27 cellular contexts compared by ENCODE assay signal in the genomic region with DNA sequence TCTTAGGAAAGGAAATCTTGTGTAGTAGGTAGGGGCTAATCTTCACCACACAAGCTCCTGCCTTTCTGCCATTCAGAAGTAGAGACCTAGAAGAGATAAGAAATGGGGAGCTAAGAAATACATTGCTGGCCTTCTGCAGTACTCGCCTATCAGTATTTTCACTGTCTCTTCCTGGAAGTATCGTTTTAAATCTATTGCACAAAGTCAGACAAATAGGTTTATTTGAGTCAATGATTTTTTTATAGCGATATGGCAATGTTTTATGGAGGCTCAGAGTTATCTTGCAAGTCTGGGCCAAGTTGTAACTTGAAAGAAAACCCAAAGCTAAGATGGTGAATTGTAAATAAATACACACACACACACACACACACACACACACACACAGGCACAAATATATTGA.
"Had no signal": no experiment of that assay in that cellular context is flagged by ENCODE, and none has a peak within 500 bp of the region (broad histone marks: within the 10 kb centered on the region; RNA-seq: fewer than 3 reads in every experiment).

No MANE protein-coding gene starts in this region.

- H3K27ac Mint-ChIP-seq: dendritic cell treated with granulocyte-macrophage colony-stimulating factor and Interleukin-4, amounts not matched to agents 40 ng/mL and 50 ng/mL, for 4 days; endodermal cell; natural killer cell; neural progenitor cell; type B pancreatic cell had no signal

- H3K36me3 ChIP-seq: gastroesophageal sphincter, heart left ventricle, left lung, neural progenitor cell, prostate gland, right atrium auricular region, stomach, thyroid gland had no signal

- H3K4me1 Mint-ChIP-seq: natural killer cell had no signal

- H3K9me3 ChIP-seq: gastroesophageal sphincter, left lung, prostate gland, right atrium auricular region, stomach, thyroid gland had no signal

- H3K27ac ChIP-seq: gastroesophageal sphincter, heart left ventricle, hepatocyte, left lung, neural progenitor cell, prostate gland, right atrium auricular region, stomach had no signal

- DNase-seq: cerebellar nuclear complex; effector CD8-positive, alpha-beta T cell; endodermal cell; foreskin fibroblast; heart left ventricle; kidney; left lung; mesenchymal stem cell; midbrain; natural killer cell; stimulated activated CD4-positive, alpha-beta T cell treated with anti-CD3 and anti-CD28 coated beads, Interleukin-12 subunit alpha, Interleukin-12 subunit beta, amount 100 ng/mL, for 4 hours; stimulated activated CD4-positive, alpha-beta T cell treated with anti-CD3 and anti-CD28 coated beads, Interleukin-1b, Interleukin-23, amount 100 ng/mL, for 48 hours; stimulated activated CD4-positive, alpha-beta T cell treated with anti-CD3 and anti-CD28 coated beads, Interleukin-4, amount 100 ng/mL, for 1 hour; stimulated activated CD8-positive, alpha-beta memory T cell treated with anti-CD3 and anti-CD28 coated beads, Interleukin-4, amount 100 ng/mL, for 48 hours; stimulated activated naive CD4-positive, alpha-beta T cell treated with Interleukin-2 at 50 U/mL for 16 hours; stomach; thyroid gland had no signal

- H3K9me3 Mint-ChIP-seq: dendritic cell treated with granulocyte-macrophage colony-stimulating factor and Interleukin-4, amounts not matched to agents 40 ng/mL and 50 ng/mL, for 4 days; endodermal cell; natural killer cell had no signal

- H3K4me1 ChIP-seq: prostate gland had no signal

- H3K4me3 ChIP-seq: gastroesophageal sphincter, heart left ventricle, hepatocyte, left lung, neural progenitor cell, prostate gland, right atrium auricular region, smooth muscle cell, stomach, thyroid gland had no signal

- H3K27me3 ChIP-seq: gastroesophageal sphincter, heart left ventricle, hepatocyte, left lung, neural progenitor cell, right atrium auricular region, stomach, thyroid gland had no signal

- H3K36me3 Mint-ChIP-seq: natural killer cell had no signal

- H3K27me3 Mint-ChIP-seq: dendritic cell treated with granulocyte-macrophage colony-stimulating factor and Interleukin-4, amounts not matched to agents 40 ng/mL and 50 ng/mL, for 4 days; type B pancreatic cell had no signal

- ATAC-seq: esophagus mucosa, gastroesophageal sphincter, heart left ventricle, left lung, natural killer cell, sciatic nerve had no signal

- H3K4me3 Mint-ChIP-seq: dendritic cell treated with granulocyte-macrophage colony-stimulating factor and Interleukin-4, amounts not matched to agents 40 ng/mL and 50 ng/mL, for 4 days; endodermal cell; natural killer cell; neural progenitor cell; type B pancreatic cell had no signal
